In genomic region chr19:7905859-7906258, GRCh38 we compare ENCODE assay signal across 11 cellular contexts. TPM values are rescaled to one million over a fixed set of nuclear protein-coding genes. Genes with fewer than 3 reads are reported as not detected.
DNase-seq lines count a peak whose midpoint lies in the region; ATAC-seq, FAIRE-seq and TF ChIP-seq lines count a peak whose summit lies in the region.
"Had no signal": no experiment of that assay in that cellular context is flagged by ENCODE, and none has a peak within 500 bp of the region (broad histone marks: within the 10 kb centered on the region; RNA-seq: fewer than 3 reads in every experiment).

No MANE protein-coding gene starts in this region.

- intact Hi-C loops in CD4-positive, alpha-beta memory T cell (cut with micrococcal nuclease) = no loop called here

- H3K36me3 ChIP-seq in CD4-positive, alpha-beta memory T cell (ENCODE audit: insufficient read depth, low read length) = peaks cover 12% of the 10 kb centered on the region
- H3K36me3 ChIP-seq in HEK293 (ENCODE audit: control insufficient read depth in 2 of 2, insufficient read depth in 1 of 2, low read length in 2 of 2) (peaks cover 0 to 33% of the 10 kb centered on the region in 2 experiments; a peak in 1 of 3 replicates), astrocyte (ENCODE audit: insufficient read depth, low read length) (no peaks in the 10 kb centered on the region)

- CTCF ChIA-PET in CD4-positive, alpha-beta memory T cell (lab: Charles Lee; ENCODE audit: partially characterized antibody) = interaction anchor here (0.6 to 1.0 kb wide), 2 partner anchors 12 to 23 kb away, joined by 3 to 4 read pairs; no protein-coding TSS in a partner anchor
- CTCF ChIA-PET in HEK293 (lab: Yijun Ruan, JAX) = no interaction called here

- H3K36me3 Mint-ChIP-seq in CD4-positive, alpha-beta memory T cell = peaks cover 4 to 22% of the 10 kb centered on the region in 2 donors
- H3K36me3 Mint-ChIP-seq in astrocyte (ENCODE audit: low read depth, unreplicated experiment) (no peaks in the 10 kb centered on the region), neural crest cell (ENCODE audit: low read depth) (peaks cover 2% of the 10 kb centered on the region)

- DNase-seq in CD4-positive, alpha-beta memory T cell = no peak
- no peak for DNase-seq in astrocyte (ENCODE audit: low read depth)
- no peak for DNase-seq in neural crest cell (ENCODE audit: low read depth, low spot score)
- DNase-seq in NCI-H146 (lab: John Stamatoyannopoulos, UW) = no peak
- no peak for DNase-seq in GM03348 (ENCODE audit: low spot score)
- DNase-seq: COR-L47, dermis blood vessel endothelial cell, NCI-H2171 had no signal

- peak overlapping the region in 6 of 8 donors; percentile 48 to 85 (median 78) for H3K4me3 Mint-ChIP-seq in CD4-positive, alpha-beta memory T cell
- H3K4me3 Mint-ChIP-seq in astrocyte (ENCODE audit: unreplicated experiment) = peak overlapping the region; percentile 51
- H3K4me3 Mint-ChIP-seq in neural crest cell = peak overlapping the region; percentile 93

- H3K4me2 ChIP-seq in astrocyte (ENCODE audit: low read length) = peak overlapping the region; percentile 100

- H2AFZ ChIP-seq in astrocyte (ENCODE audit: low read depth, low read length) = no peak overlapping the region

- H3K4me3 ChIP-seq in CD4-positive, alpha-beta memory T cell (ENCODE audit: low read length in 2 of 2) = no peak overlapping the region
- H3K4me3 ChIP-seq in HEK293 (ENCODE audit: low read depth, low read length) = no peak overlapping the region
- no peak overlapping the region for H3K4me3 ChIP-seq in astrocyte (ENCODE audit: insufficient read depth, low read depth, low read length)

- H3K9me3 ChIP-seq in CD4-positive, alpha-beta memory T cell (ENCODE audit: control insufficient read depth in 1 of 2, low read length in 2 of 2) = no peaks in the 10 kb centered on the region
- H3K9me3 ChIP-seq in HEK293 (ENCODE audit: control insufficient read depth, insufficient read depth, low read depth, low read length) = no peaks in the 10 kb centered on the region
- H3K9me3 ChIP-seq in astrocyte (ENCODE audit: insufficient read depth, low read depth, low read length) = no peaks in the 10 kb centered on the region
- H3K9me3 ChIP-seq: suprapubic skin had no signal

- H4K20me1 ChIP-seq in astrocyte (ENCODE audit: insufficient read depth, low read length) = peaks cover 49% of the 10 kb centered on the region

- H3K79me2 ChIP-seq in astrocyte (ENCODE audit: insufficient read depth, low read length) = peaks cover 45% of the 10 kb centered on the region

- no peak for TF ChIP-seq CTCF in HEK293 (tag by site-specific recombination; IDR thresholded peaks at IDR 0.05)
- no peak for TF ChIP-seq CTCF in astrocyte (IDR thresholded peaks at IDR 0.05; ENCODE audit: insufficient read depth, low read depth, low read length)
- no peak for TF ChIP-seq CTCF in neural crest cell (conservative IDR thresholded peaks at IDR 0.05)

- peak overlapping the region in 5 of 7 donors; percentile 57 to 97 (median 87) for H3K27ac Mint-ChIP-seq in CD4-positive, alpha-beta memory T cell
- H3K27ac Mint-ChIP-seq in astrocyte (ENCODE audit: unreplicated experiment) (no peak overlapping the region), neural crest cell (ENCODE audit: unreplicated experiment) (no peak overlapping the region)

- H3K4me1 Mint-ChIP-seq in CD4-positive, alpha-beta memory T cell = peaks cover 15 to 37% (median 26%) of the 10 kb centered on the region in 4 donors
- H3K4me1 Mint-ChIP-seq in astrocyte (ENCODE audit: low read depth, unreplicated experiment) (peaks cover 5% of the 10 kb centered on the region), neural crest cell (peaks cover 25% of the 10 kb centered on the region)

- no peak overlapping the region for H3K9ac ChIP-seq in astrocyte (ENCODE audit: low read length)

- no peak overlapping the region for H3K27ac ChIP-seq in CD4-positive, alpha-beta memory T cell (ENCODE audit: low read depth, low read length)
- no peak overlapping the region for H3K27ac ChIP-seq in HEK293 (ENCODE audit: extremely low read depth, low read depth, low read length)
- no peak overlapping the region for H3K27ac ChIP-seq in astrocyte (ENCODE audit: low read depth, low read length)
- H3K27ac ChIP-seq: suprapubic skin had no signal

- H3K4me1 ChIP-seq in CD4-positive, alpha-beta memory T cell (ENCODE audit: insufficient read depth, low read length) = peaks cover 32% of the 10 kb centered on the region
- H3K4me1 ChIP-seq in HEK293 (ENCODE audit: control insufficient read depth, insufficient read depth, low read length) (peaks cover 5% of the 10 kb centered on the region; the same call in 1 of the 2 replicates), astrocyte (ENCODE audit: insufficient read depth, low read length) (peaks cover 21% of the 10 kb centered on the region)

- H3K27me3 ChIP-seq in CD4-positive, alpha-beta memory T cell (ENCODE audit: insufficient read depth, low read length) = no peaks in the 10 kb centered on the region
- no peaks in the 10 kb centered on the region for H3K27me3 ChIP-seq in astrocyte (ENCODE audit: insufficient read depth, low read length)
- H3K27me3 ChIP-seq: suprapubic skin had no signal

- POLR2A ChIA-PET in CD4-positive, alpha-beta memory T cell (lab: Charles Lee; ENCODE audit: partially characterized antibody) = interaction anchor here (1.4 kb wide), 1 partner anchor 14 kb away, joined by 3 read pairs; the partner anchor contains the start of gene SNAPC2
- POLR2A ChIA-PET in HEK293 (lab: Yijun Ruan, JAX) = no interaction called here

- peaks cover 0 to 5% (median 1%) of the 10 kb centered on the region in 8 donors for H3K9me3 Mint-ChIP-seq in CD4-positive, alpha-beta memory T cell
- H3K9me3 Mint-ChIP-seq in astrocyte (ENCODE audit: unreplicated experiment) (peaks cover 2% of the 10 kb centered on the region), neural crest cell (no peaks in the 10 kb centered on the region)

- FAIRE-seq in astrocyte (lab: Jason Lieb, UNC) = no peak

- H3K27me3 Mint-ChIP-seq in CD4-positive, alpha-beta memory T cell = peaks cover 2 to 3% of the 10 kb centered on the region in 2 donors
- H3K27me3 Mint-ChIP-seq in astrocyte (ENCODE audit: low read depth, unreplicated experiment) (no peaks in the 10 kb centered on the region), neural crest cell (ENCODE audit: low read depth) (peaks cover 6% of the 10 kb centered on the region)

- no peak for ATAC-seq in HG03139 (IDR thresholded peaks at IDR 0.05; ENCODE audit: unreplicated experiment)

TF ChIP-seq in HEK293, 187 proteins besides CTCF, POLR2A, EP300 and RAD21:
- no peak for TF ChIP-seq ZNF121 (tag by site-specific recombination; IDR thresholded peaks at IDR 0.05)
- no peak for TF ChIP-seq SP3 (tag by site-specific recombination; IDR thresholded peaks at IDR 0.05)
- peak; percentile 80 for TF ChIP-seq ZFHX2 (tag by site-specific recombination; conservative IDR thresholded peaks at IDR 0.05)
- no peak for TF ChIP-seq YY1 (tag by site-specific recombination; IDR thresholded peaks at IDR 0.05)
- no peak for TF ChIP-seq ZBTB49 (tag by site-specific recombination; IDR thresholded peaks at IDR 0.05; ENCODE audit: low read depth)
- TF ChIP-seq EGR2 (tag by site-specific recombination; IDR thresholded peaks at IDR 0.05; ENCODE audit: low read depth) = peak; percentile 85
- no peak; the same call in 1 of the 2 replicates for TF ChIP-seq ZNF600 (tag by site-specific recombination; IDR thresholded peaks at IDR 0.05)
- no peak for TF ChIP-seq SCRT1 (tag by site-specific recombination; IDR thresholded peaks at IDR 0.05; ENCODE audit: borderline replicate concordance)
- no peak for TF ChIP-seq ZNF24 (tag by site-specific recombination; IDR thresholded peaks at IDR 0.05)
- no peak for TF ChIP-seq ZNF223 (tag by site-specific recombination; IDR thresholded peaks at IDR 0.05)
- TF ChIP-seq ZNF138 (tag by site-specific recombination; IDR thresholded peaks at IDR 0.05; ENCODE audit: borderline replicate concordance) = no peak
- TF ChIP-seq ZNF311 (tag by site-specific recombination; IDR thresholded peaks at IDR 0.05; ENCODE audit: borderline replicate concordance) = no peak

RNA-seq across cellular contexts. Expression of gene MAP2K7, which starts 2.2 kb away (rescaled TPM):
- 10 to 100 TPM; 59.7 to 62.5 TPM for total RNA-seq in CD4-positive, alpha-beta memory T cell
- polyA plus RNA-seq in CD4-positive, alpha-beta memory T cell = 1 to 10 TPM in 1 of 2 donors, under 1 TPM in 1; 0.57 to 2.5 TPM
- 20.9 and 22.9 TPM in 2 replicates for total RNA-seq in astrocyte
- total RNA-seq in neural crest cell = 48.1 and 50.7 TPM in 2 replicates

RNA-seq across cellular contexts. Expression of gene TGFBR3L, which starts 8.8 kb away (rescaled TPM):
- under 1 TPM; 0.93 to 1.00 TPM for total RNA-seq in CD4-positive, alpha-beta memory T cell
- polyA plus RNA-seq in CD4-positive, alpha-beta memory T cell = not detected
- 2.8 and 4.6 TPM in 2 replicates for total RNA-seq in astrocyte
- total RNA-seq in neural crest cell = 0.32 and 0.44 TPM in 2 replicates
- total RNA-seq: dermis blood vessel endothelial cell, suprapubic skin had no signal

RNA-seq across cellular contexts. Expression of gene SNAPC2, which starts 14.3 kb away (rescaled TPM):
- total RNA-seq in CD4-positive, alpha-beta memory T cell = 10 to 100 TPM; 16.3 to 18.9 TPM
- 10 to 100 TPM in 1 of 2 donors, 1 to 10 TPM in 1; 9.0 to 22.1 TPM for polyA plus RNA-seq in CD4-positive, alpha-beta memory T cell
- total RNA-seq in astrocyte = 14.7 and 15.2 TPM in 2 replicates
- total RNA-seq in neural crest cell = 19.1 and 19.5 TPM in 2 replicates

RNA-seq across cellular contexts. Expression of gene LRRC8E, which starts 17.5 kb away (rescaled TPM):
- not detected for total RNA-seq in CD4-positive, alpha-beta memory T cell
- polyA plus RNA-seq in CD4-positive, alpha-beta memory T cell = not detected
- total RNA-seq in astrocyte (6.5 and 6.6 TPM in 2 replicates), neural crest cell (0.51 and 1.0 TPM in 2 replicates)

RNA-seq across cellular contexts. Expression of gene CTXN1, which starts 20.1 kb away (rescaled TPM):
- not detected for total RNA-seq in CD4-positive, alpha-beta memory T cell
- not detected for polyA plus RNA-seq in CD4-positive, alpha-beta memory T cell
- 49.5 and 55.9 TPM in 2 replicates for total RNA-seq in astrocyte
- 129 and 130 TPM in 2 replicates for total RNA-seq in neural crest cell

Comparison
In these comparisons a context has a peak if more than half of its experiments do, and no peak if none do; other contexts are left out.
1. H3K27ac Mint-ChIP-seq: peak in CD4-positive, alpha-beta memory T cell (5 of 7); none in astrocyte (single experiment) and neural crest cell (single experiment).
2. Peak in every context shown above with its lines, with median percentiles within 50 percentile points of each other: H3K4me3 Mint-ChIP-seq.